8 cellular contexts compared by ENCODE assay signal in the genomic region with DNA sequence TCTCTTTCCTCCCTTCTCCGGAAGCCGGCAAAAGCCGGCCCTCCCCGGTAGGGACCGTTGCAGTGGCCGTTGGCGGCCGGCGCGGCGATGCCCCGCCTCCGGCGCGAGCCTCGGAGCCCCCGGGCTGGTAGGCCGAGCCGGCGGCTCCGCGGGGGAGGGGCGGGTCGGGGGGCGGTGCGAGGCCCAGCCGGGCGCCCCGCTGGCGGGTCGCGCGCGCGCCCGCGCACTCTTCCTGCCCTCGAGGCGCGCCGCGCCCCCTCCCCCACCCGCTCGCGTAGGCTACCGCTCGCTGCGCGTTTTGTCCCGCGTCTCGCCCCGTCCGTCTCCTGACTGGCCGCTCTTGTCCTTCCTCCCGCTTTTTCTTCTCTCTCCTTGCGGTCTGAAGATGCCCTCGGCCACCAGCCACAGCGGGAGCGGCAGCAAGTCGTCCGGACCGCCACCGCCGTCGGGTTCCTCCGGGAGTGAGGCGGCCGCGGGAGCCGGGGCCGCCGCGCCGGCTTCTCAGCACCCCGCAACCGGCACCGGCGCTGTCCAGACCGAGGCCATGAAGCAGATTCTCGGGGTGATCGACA. TPM values are rescaled to one million over a fixed set of nuclear protein-coding genes. Genes with fewer than 3 reads are reported as not detected.
DNase-seq lines count a peak whose midpoint lies in the region; ATAC-seq, FAIRE-seq and TF ChIP-seq lines count a peak whose summit lies in the region.

No MANE protein-coding gene starts in this region.

- FAIRE-seq in endothelial cell of umbilical vein (lab: Jason Lieb, UNC): peak; percentile 68

- peak overlapping the region; percentile 98 for H3K27ac ChIP-seq in CD8-positive, alpha-beta memory T cell (ENCODE audit: low read depth, low read length)
- H3K27ac ChIP-seq in endothelial cell of umbilical vein (ENCODE audit: insufficient read depth, low read depth, low read length): peak overlapping the region; percentile 100

- dilution Hi-C loops in endothelial cell of umbilical vein (cut with MboI; ENCODE audit: extremely low pct_ligation_motif_present, low sequenced_read_pairs): no loop called here

- POLR2A ChIA-PET in CD8-positive, alpha-beta memory T cell (lab: Charles Lee): interaction anchor here (0.7 to 4.4 kb wide), 4 partner anchors 43 to 55 kb away, joined by 4 to 54 read pairs (median 6); a partner anchor contains a TSS
- POLR2A ChIA-PET in endothelial cell of umbilical vein (lab: Charles Lee): no interaction called here

- peak overlapping the region; percentile 94 for H3K4me2 ChIP-seq in endothelial cell of umbilical vein (ENCODE audit: insufficient read depth, low read length)

- no peak for TF ChIP-seq CTCF in endothelial cell of umbilical vein (IDR thresholded peaks at IDR 0.05; ENCODE audit: extremely low read depth in 1 of 2, insufficient read depth in 1 of 2, low read depth in 1 of 2, low read length in 2 of 2)

- DNase-seq in CD8-positive, alpha-beta memory T cell: peak; percentile 80 to 91 (median 84)
- DNase-seq in HPDE6-E6E7 (ENCODE audit: extremely low spot score) (peak; percentile 68), NOMO-1 treated with dmso at 0.1 percent for 144 hours (lab: John Stamatoyannopoulos, UW; ENCODE audit: unreplicated experiment) (peak; percentile 79), endothelial cell of umbilical vein (ENCODE audit: low read depth, low spot score) (peak; percentile 86), middle frontal gyrus (ENCODE audit: extremely low spot score, low spot score) (peak; percentile 71)
- peak; percentile 96 for DNase-seq in activated CD8-positive, alpha-beta memory T cell treated with anti-CD3 and anti-CD28 coated beads, Interleukin-2, amount 50 U/mL, for 48 hours
- peak; percentile 78 to 83 for DNase-seq in stimulated activated CD8-positive, alpha-beta memory T cell treated with anti-CD3 and anti-CD28 coated beads, Interleukin-2, amount 100 ng/mL, for 1 hour (ENCODE audit: low read depth in 2 of 2)

- peak overlapping the region; percentile 90 for H3K4me3 ChIP-seq in CD8-positive, alpha-beta memory T cell (ENCODE audit: low read length)
- H3K4me3 ChIP-seq in endothelial cell of umbilical vein (replicated peaks in 1 of 3; ENCODE audit: insufficient read depth in 1 of 3, low read depth in 1 of 3, low read length in 3 of 3): peak overlapping the region; percentile 65 to 97 (median 97)

- CTCF ChIA-PET in CD8-positive, alpha-beta memory T cell (lab: Charles Lee): interaction anchor here (1.3 to 2.3 kb wide), 2 partner anchors 196 to 306 kb away, joined by 3 to 7 read pairs; a partner anchor contains a TSS
- CTCF ChIA-PET in endothelial cell of umbilical vein (lab: Charles Lee): interaction anchor here (1.2 to 2.4 kb wide), 2 partner anchors 23 to 24 kb away, joined by 3 to 7 read pairs; no protein-coding TSS in a partner anchor

- peaks cover 50% of the 10 kb centered on the region for H3K79me2 ChIP-seq in endothelial cell of umbilical vein (ENCODE audit: control insufficient read depth, insufficient read depth, low read length)

- H3K9me3 Mint-ChIP-seq in CD8-positive, alpha-beta memory T cell: no peaks in the 10 kb centered on the region

- peak overlapping the region; percentile 88 to 99 (median 96) for H3K27ac Mint-ChIP-seq in CD8-positive, alpha-beta memory T cell

- BruUV-seq in endothelial cell of umbilical vein (replicated peaks; lab: Mats Ljungman, UMichigan): no TSS peak

- peaks cover 34% of the 10 kb centered on the region for H3K4me1 ChIP-seq in CD8-positive, alpha-beta memory T cell (ENCODE audit: insufficient read depth, low read length)
- peaks cover 39% of the 10 kb centered on the region for H3K4me1 ChIP-seq in endothelial cell of umbilical vein (ENCODE audit: control insufficient read depth, extremely low read depth, insufficient read depth, low read length)

- H3K27me3 Mint-ChIP-seq in CD8-positive, alpha-beta memory T cell: peaks cover under 1 to 6% of the 10 kb centered on the region in 2 donors

- peak; percentile 73 for TF ChIP-seq POLR2A in endothelial cell of umbilical vein (IDR thresholded peaks at IDR 0.05; ENCODE audit: low read depth, low read length)

- peak; percentile 51 for ATAC-seq in GM19463 (IDR thresholded peaks at IDR 0.05; ENCODE audit: unreplicated experiment)

- peaks cover 15% of the 10 kb centered on the region for H4K20me1 ChIP-seq in endothelial cell of umbilical vein (replicated peaks; ENCODE audit: control insufficient read depth, extremely low read depth, insufficient read depth, low read length)

- no peaks in the 10 kb centered on the region for H3K27me3 ChIP-seq in CD8-positive, alpha-beta memory T cell (ENCODE audit: insufficient read depth, low read length, poor library complexity, severe bottlenecking)
- H3K27me3 ChIP-seq in endothelial cell of umbilical vein (ENCODE audit: control insufficient read depth in 2 of 2, insufficient read depth in 2 of 2, low read length in 2 of 2): no peaks in the 10 kb centered on the region

- no peaks in the 10 kb centered on the region for H3K9me3 ChIP-seq in CD8-positive, alpha-beta memory T cell (ENCODE audit: low read length)
- H3K9me3 ChIP-seq in endothelial cell of umbilical vein (replicated peaks; ENCODE audit: control insufficient read depth, insufficient read depth, low read length): no peaks in the 10 kb centered on the region

- intact Hi-C loops in endothelial cell of umbilical vein (cut with micrococcal nuclease): loop anchor here (1.0 to 5.0 kb wide), 5 partner anchors 55 to 350 kb away; a partner anchor contains a TSS

- H3K36me3 ChIP-seq in CD8-positive, alpha-beta memory T cell (ENCODE audit: insufficient read depth, low read length): no peaks in the 10 kb centered on the region
- peaks cover 0 to 8% of the 10 kb centered on the region in 2 experiments for H3K36me3 ChIP-seq in endothelial cell of umbilical vein (ENCODE audit: control insufficient read depth in 2 of 2, extremely low read depth in 1 of 2, insufficient read depth in 2 of 2, low read length in 2 of 2)

- peaks cover 38 to 42% (median 42%) of the 10 kb centered on the region in 3 donors for H3K4me1 Mint-ChIP-seq in CD8-positive, alpha-beta memory T cell

- H3K36me3 Mint-ChIP-seq in CD8-positive, alpha-beta memory T cell: peaks cover 0 to 24% (median 0%) of the 10 kb centered on the region in 3 donors

- peak overlapping the region; percentile 96 to 100 (median 99) for H3K4me3 Mint-ChIP-seq in CD8-positive, alpha-beta memory T cell

- peak overlapping the region; percentile 91 for H3K9ac ChIP-seq in endothelial cell of umbilical vein (replicated peaks; ENCODE audit: extremely low read depth, insufficient read depth, low read length)

- no peaks in the 10 kb centered on the region for H3K9me1 ChIP-seq in endothelial cell of umbilical vein (replicated peaks; ENCODE audit: control insufficient read depth, extremely low read depth, insufficient read depth, low read length)

- peak overlapping the region; percentile 55 for H2AFZ ChIP-seq in endothelial cell of umbilical vein (ENCODE audit: low read depth, low read length)

TF ChIP-seq in endothelial cell of umbilical vein, 7 proteins besides CTCF, POLR2A, EP300 and RAD21:
- TF ChIP-seq JUN (IDR thresholded peaks at IDR 0.05; ENCODE audit: borderline replicate concordance, insufficient read depth, insufficient read length, low read depth) (no peak), MYC (IDR thresholded peaks at IDR 0.05; ENCODE audit: low read depth, low read length) (peak; percentile 76), POLR2AphosphoS5 (IDR thresholded peaks at IDR 0.05; ENCODE audit: insufficient read depth, low read depth, low read length) (peak; percentile 60)
TF ChIP-seq in endothelial cell of umbilical vein: peak in this region for 2.

RNA-seq across cellular contexts. Expression of a gene that starts 0.6 kb away (rescaled TPM):
- 100 to 1,000 TPM; 275 to 287 TPM for total RNA-seq in CD8-positive, alpha-beta memory T cell
- polyA plus RNA-seq in CD8-positive, alpha-beta memory T cell: 75.2 TPM
- 240 and 279 TPM in 2 replicates for total RNA-seq in endothelial cell of umbilical vein
- 118 and 138 TPM in 2 replicates for polyA plus RNA-seq in endothelial cell of umbilical vein
- 127 and 137 TPM in 2 replicates for polyA plus RNA-seq in endothelial cell of umbilical vein (2011; cell fraction: cytosol; rRNA removed)
- 142 and 143 TPM in 2 replicates for polyA plus RNA-seq in endothelial cell of umbilical vein (2011; cell fraction: nucleus; rRNA removed)
- 150 and 208 TPM in 2 replicates for polyA plus RNA-seq in endothelial cell of umbilical vein (2012)
- polyA minus RNA-seq in endothelial cell of umbilical vein: 354 and 411 TPM in 2 replicates
- polyA minus RNA-seq in endothelial cell of umbilical vein (2011; cell fraction: cytosol; rRNA and poly(A)+ RNA removed): 216 TPM
- polyA minus RNA-seq in endothelial cell of umbilical vein (2011; cell fraction: nucleus; rRNA and poly(A)+ RNA removed): 185 and 228 TPM in 2 replicates

RNA-seq across cellular contexts. Expression of a gene that starts 53.3 kb away (rescaled TPM):
- 100 to 1,000 TPM; 143 to 148 TPM for total RNA-seq in CD8-positive, alpha-beta memory T cell
- 40.1 TPM for polyA plus RNA-seq in CD8-positive, alpha-beta memory T cell
- 54.9 and 57.6 TPM in 2 replicates for total RNA-seq in endothelial cell of umbilical vein
- 32.0 and 33.6 TPM in 2 replicates for polyA plus RNA-seq in endothelial cell of umbilical vein
- polyA plus RNA-seq in endothelial cell of umbilical vein (2011; cell fraction: cytosol; rRNA removed): 24.8 and 32.2 TPM in 2 replicates
- polyA plus RNA-seq in endothelial cell of umbilical vein (2011; cell fraction: nucleus; rRNA removed): 64.4 and 66.9 TPM in 2 replicates
- polyA plus RNA-seq in endothelial cell of umbilical vein (2012): 37.2 and 46.0 TPM in 2 replicates
- 56.2 and 58.4 TPM in 2 replicates for polyA minus RNA-seq in endothelial cell of umbilical vein
- polyA minus RNA-seq in endothelial cell of umbilical vein (2011; cell fraction: cytosol; rRNA and poly(A)+ RNA removed): 72.7 TPM
- polyA minus RNA-seq in endothelial cell of umbilical vein (2011; cell fraction: nucleus; rRNA and poly(A)+ RNA removed): 38.5 and 49.7 TPM in 2 replicates

Comparison
In these comparisons a context has a peak if more than half of its experiments do, and no peak if none do; other contexts are left out.
1. Peak in every context shown above with its lines: DNase-seq, ATAC-seq, H3K4me3 ChIP-seq and H3K27ac ChIP-seq.